Comparison of ENCODE assay signal across 13 cellular contexts in genomic region chr1:111214884-111215283, GRCh38. TPM values are rescaled to one million over a fixed set of nuclear protein-coding genes. Genes with fewer than 3 reads are reported as not detected.
DNase-seq lines count a peak whose midpoint lies in the region; ATAC-seq, FAIRE-seq and TF ChIP-seq lines count a peak whose summit lies in the region.
"Had no signal": no experiment of that assay in that cellular context is flagged by ENCODE, and none has a peak within 500 bp of the region (broad histone marks: within the 10 kb centered on the region; RNA-seq: fewer than 3 reads in every experiment).

No MANE protein-coding gene starts in this region.

- ATAC-seq in HG03135 (IDR thresholded peaks at IDR 0.05; ENCODE audit: unreplicated experiment) = no peak
- no peak for ATAC-seq in GM18502 (IDR thresholded peaks at IDR 0.05; ENCODE audit: poor library complexity, unreplicated experiment)
- ATAC-seq: left colon had no signal

- CTCF ChIA-PET in GM10248 (lab: Yijun Ruan, JAX) = interaction anchor here (0.8 to 11.1 kb wide), 9 partner anchors 8 to 293 kb away, joined by 3 to 158 read pairs (median 8); partner anchors contain the start of genes CEPT1, DENND2D and DRAM2

- no peak overlapping the region for H2AFZ ChIP-seq in astrocyte (ENCODE audit: low read depth, low read length)

- H3K27ac ChIP-seq in astrocyte (ENCODE audit: low read depth, low read length) (no peak overlapping the region), spleen (peak overlapping the region; percentile 72 to 88 (median 84))
- H3K27ac ChIP-seq: esophagus muscularis mucosa had no signal

- no peak overlapping the region for H3K9ac ChIP-seq in astrocyte (ENCODE audit: low read length)

- DNase-seq in GM12864 (ENCODE audit: low read depth) (peak; percentile 79), astrocyte (ENCODE audit: low read depth) (no peak), spleen (no peak), GM10248 (ENCODE audit: extremely low spot score) (no peak), mucosa of gallbladder (ENCODE audit: low spot score) (no peak)
- peak; percentile 25 for DNase-seq in activated CD4-positive, CD25-positive, alpha-beta regulatory T cell treated with anti-CD3 and anti-CD28 coated beads, Interleukin-2, amount 50 U/mL, for 16 hours (ENCODE audit: low read depth, low spot score)
- DNase-seq: C1 segment of cervical spinal cord, left colon, NCI-H1105 treated with DMSO at 0.1 percent for 48 hours, SHP77 treated with DMSO at 0.1 percent for 48 hours had no signal

- H3K79me2 ChIP-seq in astrocyte (ENCODE audit: insufficient read depth, low read length) = no peaks in the 10 kb centered on the region

- H3K36me3 ChIP-seq in astrocyte (ENCODE audit: insufficient read depth, low read length) (no peaks in the 10 kb centered on the region), spleen (no peaks in the 10 kb centered on the region)
- H3K36me3 ChIP-seq: esophagus muscularis mucosa had no signal

- TF ChIP-seq CTCF in GM12864 (IDR thresholded peaks at IDR 0.05; ENCODE audit: low read depth, low read length, missing control alignments) (no peak), astrocyte (IDR thresholded peaks at IDR 0.05; ENCODE audit: insufficient read depth, low read depth, low read length) (no peak), spleen (IDR thresholded peaks at IDR 0.05 in 8 of 11, conservative IDR thresholded peaks at IDR 0.05 in 3 of 11) (no peak), GM10248 (IDR thresholded peaks at IDR 0.05; ENCODE audit: control extremely low read depth, extremely low read depth, low read depth, missing control alignments) (no peak)

- intact Hi-C loops in spleen (cut with DNase I; ENCODE audit: low total_unique reads) = no loop called here

- no peak overlapping the region for H3K4me2 ChIP-seq in astrocyte (ENCODE audit: low read length)

- H3K36me3 Mint-ChIP-seq in astrocyte (ENCODE audit: low read depth, unreplicated experiment) = peaks cover 2% of the 10 kb centered on the region

- POLR2A ChIA-PET in GM10248 (lab: Yijun Ruan, JAX) = interaction anchor here (0.6 to 0.9 kb wide), 3 partner anchors 11 to 27 kb away, joined by 3 to 12 read pairs (median 3); no protein-coding TSS in a partner anchor

- H3K9me3 Mint-ChIP-seq in astrocyte (ENCODE audit: unreplicated experiment) = peaks cover 6% of the 10 kb centered on the region

- H3K4me1 ChIP-seq in astrocyte (ENCODE audit: insufficient read depth, low read length) = no peaks in the 10 kb centered on the region
- H3K4me1 ChIP-seq in spleen = peaks cover 35 to 84% (median 73%) of the 10 kb centered on the region in 6 donors
- H3K4me1 ChIP-seq: esophagus muscularis mucosa had no signal

- H3K4me3 ChIP-seq in GM12864 (ENCODE audit: low read depth, low read length) (peak overlapping the region; percentile 17; the same call in 1 of the 2 replicates), astrocyte (ENCODE audit: insufficient read depth, low read depth, low read length) (no peak overlapping the region), spleen (peak overlapping the region in 1 of 8 donors; percentile 30)
- H3K4me3 ChIP-seq: esophagus muscularis mucosa had no signal

- H3K4me1 Mint-ChIP-seq in astrocyte (ENCODE audit: low read depth, unreplicated experiment) = peaks cover 26% of the 10 kb centered on the region

- H3K27ac Mint-ChIP-seq in astrocyte (ENCODE audit: unreplicated experiment) = peak overlapping the region; percentile 76

- no peaks in the 10 kb centered on the region for H4K20me1 ChIP-seq in astrocyte (ENCODE audit: insufficient read depth, low read length)

- no peak for FAIRE-seq in astrocyte (lab: Jason Lieb, UNC)

- no peak overlapping the region for H3K4me3 Mint-ChIP-seq in astrocyte (ENCODE audit: unreplicated experiment)

- no peaks in the 10 kb centered on the region for H3K27me3 Mint-ChIP-seq in astrocyte (ENCODE audit: low read depth, unreplicated experiment)

- no peak for TF ChIP-seq POLR2A in spleen (IDR thresholded peaks at IDR 0.05)

- WGBS in spleen, 5 donors = 38 to 76% (median 65%) methylated on average over 7 of the region's 7 CpGs

- H3K9me3 ChIP-seq in astrocyte (ENCODE audit: insufficient read depth, low read depth, low read length) = no peaks in the 10 kb centered on the region
- H3K9me3 ChIP-seq in spleen = no peaks in the 10 kb centered on the region

- H3K27me3 ChIP-seq in astrocyte (ENCODE audit: insufficient read depth, low read length) (peaks cover 3% of the 10 kb centered on the region), spleen (replicated peaks in 1 of 7) (no peaks in the 10 kb centered on the region)

RNA-seq across cellular contexts. Expression of gene CHI3L2, which starts 12.6 kb away (rescaled TPM):
- total RNA-seq in astrocyte (0.65 TPM in 1 of 2 replicates, not detected in the other), spleen (10 to 100 TPM in 6 of 7 donors, 1 to 10 TPM in 1; 6.0 to 58.3 (median 25.6) TPM), mucosa of gallbladder (2.8 TPM)
- 100 to 1,000 TPM in 1 of 3 donors, 10 to 100 TPM in 2; 40.1 to 159 (median 59.2) TPM for polyA plus RNA-seq in spleen

RNA-seq across cellular contexts. Expression of gene DENND2D, which starts 14.4 kb away (rescaled TPM):
- total RNA-seq in astrocyte (0.18 TPM in 1 of 2 replicates, not detected in the other), spleen (100 to 1,000 TPM; 127 to 182 (median 153) TPM), mucosa of gallbladder (42.8 TPM)
- polyA plus RNA-seq in spleen = 100 to 1,000 TPM in 2 of 3 donors, 10 to 100 TPM in 1; 90.3 to 106 (median 101) TPM

Comparison
In these comparisons a context has a peak if more than half of its experiments do, and no peak if none do; other contexts are left out.
1. DNase-seq: peak in GM12864 (single experiment) and activated CD4-positive, CD25-positive, alpha-beta regulatory T cell treated with anti-CD3 and anti-CD28 coated beads, Interleukin-2, amount 50 U/mL, for 16 hours (single experiment); none in astrocyte (single experiment), spleen (single experiment), GM10248 (single experiment) and mucosa of gallbladder (single experiment).
2. RNA of gene DENND2D, which starts 14.4 kb away (total RNA-seq): 127 to 182 TPM in spleen and 42.8 TPM in mucosa of gallbladder (single experiment); 0.18 TPM in astrocyte; every median in the first group is over 10 times any median in the second.